Comparison of ENCODE assay signal across 28 cellular contexts in genomic region chr12:53472183-53472582, GRCh38. TPM values are rescaled to one million over a fixed set of nuclear protein-coding genes. Genes with fewer than 3 reads are reported as not detected.
DNase-seq lines count a peak whose midpoint lies in the region; ATAC-seq and TF ChIP-seq lines count a peak whose summit lies in the region.
"Had no signal": no experiment of that assay in that cellular context is flagged by ENCODE, and none has a peak within 500 bp of the region (broad histone marks: within the 10 kb centered on the region; RNA-seq: fewer than 3 reads in every experiment).

No MANE protein-coding gene starts in this region.

- peaks cover 93 to 99% of the 10 kb centered on the region in 2 experiments for H3K36me3 ChIP-seq in HEK293 (ENCODE audit: control insufficient read depth in 2 of 2, insufficient read depth in 1 of 2, low read length in 2 of 2)
- peaks cover 100% of the 10 kb centered on the region for H3K36me3 ChIP-seq in neutrophil

- no peak for TF ChIP-seq CTCF in HEK293 (tag by site-specific recombination; IDR thresholded peaks at IDR 0.05)
- TF ChIP-seq CTCF in neutrophil (IDR thresholded peaks at IDR 0.05), result no peak
- TF ChIP-seq CTCF in type B pancreatic cell (conservative IDR thresholded peaks at IDR 0.05), result no peak

- peak overlapping the region; percentile 26 for H3K27ac Mint-ChIP-seq in activated CD4-positive, alpha-beta memory T cell treated with anti-CD3 and anti-CD28 coated beads for 36 hours
- no peak overlapping the region for H3K27ac Mint-ChIP-seq in activated CD4-positive, alpha-beta memory T cell treated with anti-CD3 and anti-CD28 coated beads, Interleukin-2, amount 10 ng/mL, durations not matched to agents 7 days and 5 days
- H3K27ac Mint-ChIP-seq in activated naive CD8-positive, alpha-beta T cell treated with anti-CD3 and anti-CD28 coated beads, Interleukin-2, amount 50 U/mL, for 24 hours, result peak overlapping the region; percentile 21
- H3K27ac Mint-ChIP-seq in type B pancreatic cell, result no peak overlapping the region
- H3K27ac Mint-ChIP-seq: mesothelial cell of epicardium had no signal

- POLR2A ChIA-PET in activated CD4-positive, alpha-beta memory T cell treated with anti-CD3 and anti-CD28 coated beads for 36 hours (lab: Charles Lee), result interaction anchor here (1.5 to 7.7 kb wide), 2 partner anchors 12 to 18 kb away, joined by 6 to 53 read pairs; no protein-coding TSS in a partner anchor
- POLR2A ChIA-PET in activated CD4-positive, alpha-beta memory T cell treated with anti-CD3 and anti-CD28 coated beads, Interleukin-2, amount 10 ng/mL, durations not matched to agents 7 days and 5 days (lab: Charles Lee), result interaction anchor here (5.6 to 20.5 kb wide), 2 partner anchors 10 to 12 kb away, joined by 34 to 281 read pairs; no protein-coding TSS in a partner anchor
- POLR2A ChIA-PET in HEK293 (lab: Yijun Ruan, JAX), result interaction anchor here (0.6 to 1.6 kb wide), 6 partner anchors 10 to 31 kb away, joined by 3 to 11 read pairs (median 4); partner anchors contain the start of genes MAP3K12 and TARBP2

- H3K4me3 ChIP-seq in HEK293 (ENCODE audit: low read depth, low read length), result no peak overlapping the region
- H3K4me3 ChIP-seq in neutrophil (ENCODE audit: low read depth in 1 of 2, low read length in 1 of 2), result no peak overlapping the region
- H3K4me3 ChIP-seq: BLaER1, body of pancreas, esophagus muscularis mucosa, skin epidermis, testis had no signal

- H3K4me1 ChIP-seq in HEK293 (ENCODE audit: control insufficient read depth, insufficient read depth, low read length), result no peaks in the 10 kb centered on the region
- no peaks in the 10 kb centered on the region for H3K4me1 ChIP-seq in neutrophil (ENCODE audit: control insufficient read depth in 1 of 2, insufficient read depth in 1 of 2, low read depth in 1 of 2, low read length in 1 of 2)
- H3K4me1 ChIP-seq: BLaER1 had no signal

- H3K9me3 ChIP-seq in HEK293 (ENCODE audit: control insufficient read depth, insufficient read depth, low read depth, low read length), result no peaks in the 10 kb centered on the region
- H3K9me3 ChIP-seq in neutrophil, result no peaks in the 10 kb centered on the region
- H3K9me3 ChIP-seq: BLaER1, body of pancreas, esophagus muscularis mucosa, testis had no signal

- H3K4me1 Mint-ChIP-seq in activated CD4-positive, alpha-beta memory T cell treated with anti-CD3 and anti-CD28 coated beads for 36 hours (ENCODE audit: low read depth), result peaks cover 57% of the 10 kb centered on the region
- H3K4me1 Mint-ChIP-seq in activated CD4-positive, alpha-beta memory T cell treated with anti-CD3 and anti-CD28 coated beads, Interleukin-2, amount 10 ng/mL, durations not matched to agents 7 days and 5 days, result peaks cover 60% of the 10 kb centered on the region
- H3K4me1 Mint-ChIP-seq in activated naive CD8-positive, alpha-beta T cell treated with anti-CD3 and anti-CD28 coated beads, Interleukin-2, amount 50 U/mL, for 24 hours, result peaks cover 51% of the 10 kb centered on the region
- H3K4me1 Mint-ChIP-seq in type B pancreatic cell (ENCODE audit: unreplicated experiment), result peaks cover 13% of the 10 kb centered on the region

- intact Hi-C loops in activated CD4-positive, alpha-beta memory T cell treated with anti-CD3 and anti-CD28 coated beads for 36 hours (cut with micrococcal nuclease), result no loop called here

- ATAC-seq in activated naive CD8-positive, alpha-beta T cell treated with anti-CD3 and anti-CD28 coated beads, Interleukin-2, amount 50 U/mL, for 24 hours, result no peak
- ATAC-seq in GM21447 (IDR thresholded peaks at IDR 0.05; ENCODE audit: unreplicated experiment), result no peak
- ATAC-seq: body of pancreas, left ventricle myocardium superior, Right ventricle myocardium inferior had no signal

- H3K36me3 Mint-ChIP-seq in activated CD4-positive, alpha-beta memory T cell treated with anti-CD3 and anti-CD28 coated beads for 36 hours, result peaks cover 80% of the 10 kb centered on the region
- peaks cover 84% of the 10 kb centered on the region for H3K36me3 Mint-ChIP-seq in activated CD4-positive, alpha-beta memory T cell treated with anti-CD3 and anti-CD28 coated beads, Interleukin-2, amount 10 ng/mL, durations not matched to agents 7 days and 5 days (ENCODE audit: low read depth)
- H3K36me3 Mint-ChIP-seq in activated naive CD8-positive, alpha-beta T cell treated with anti-CD3 and anti-CD28 coated beads, Interleukin-2, amount 50 U/mL, for 24 hours (ENCODE audit: low read depth), result peaks cover 83% of the 10 kb centered on the region
- peaks cover 58% of the 10 kb centered on the region for H3K36me3 Mint-ChIP-seq in type B pancreatic cell

- CTCF ChIA-PET in activated CD4-positive, alpha-beta memory T cell treated with anti-CD3 and anti-CD28 coated beads for 36 hours (lab: Charles Lee), result interaction anchor here (1.3 kb wide), 1 partner anchor 10 kb away, joined by 4 read pairs; no protein-coding TSS in a partner anchor
- CTCF ChIA-PET in activated CD4-positive, alpha-beta memory T cell treated with anti-CD3 and anti-CD28 coated beads, Interleukin-2, amount 10 ng/mL, durations not matched to agents 7 days and 5 days (lab: Charles Lee), result interaction anchor here (1.1 to 7.1 kb wide), 3 partner anchors 10 to 127 kb away, joined by 3 to 54 read pairs (median 9); partner anchors contain the start of gene NPFF
- CTCF ChIA-PET in HEK293 (lab: Yijun Ruan, JAX), result interaction anchor here (0.6 to 1.0 kb wide), 3 partner anchors 9 to 17 kb away, joined by 3 read pairs; no protein-coding TSS in a partner anchor

- no peak for DNase-seq in activated CD4-positive, alpha-beta memory T cell treated with anti-CD3 and anti-CD28 coated beads for 36 hours
- no peak for DNase-seq in activated CD4-positive, alpha-beta memory T cell treated with anti-CD3 and anti-CD28 coated beads, Interleukin-2, amount 10 ng/mL, durations not matched to agents 7 days and 5 days
- DNase-seq in activated naive CD8-positive, alpha-beta T cell treated with anti-CD3 and anti-CD28 coated beads, Interleukin-2, amount 50 U/mL, for 24 hours, result no peak
- DNase-seq in type B pancreatic cell (ENCODE audit: extremely low spot score, unreplicated experiment) (no peak), mucosa of gallbladder (ENCODE audit: low spot score) (no peak)
- DNase-seq: activated CD4-positive, alpha-beta T cell treated with anti-CD3 and anti-CD28 coated beads, Interleukin-2, amount 50 U/mL, for 4 hours; body of pancreas; effector CD8-positive, alpha-beta T cell; hippocampal formation; left ventricle myocardium superior; NCI-H1092 treated with DMSO at 0.1 percent for 48 hours; NCI-H2029 treated with DMSO at 0.1 percent for 48 hours; NCI-H345; OCI-M1; stimulated activated CD4-positive, alpha-beta T cell treated with anti-CD3 and anti-CD28 coated beads, Interleukin-2, amount 100 ng/mL, for 24 hours; stimulated activated naive CD4-positive, alpha-beta T cell; T-helper 1 cell; testis had no signal

- H3K27me3 ChIP-seq in neutrophil, result no peaks in the 10 kb centered on the region
- H3K27me3 ChIP-seq: BLaER1, body of pancreas, esophagus muscularis mucosa, testis had no signal

- no peaks in the 10 kb centered on the region for H3K9me3 Mint-ChIP-seq in activated CD4-positive, alpha-beta memory T cell treated with anti-CD3 and anti-CD28 coated beads for 36 hours
- H3K9me3 Mint-ChIP-seq in activated CD4-positive, alpha-beta memory T cell treated with anti-CD3 and anti-CD28 coated beads, Interleukin-2, amount 10 ng/mL, durations not matched to agents 7 days and 5 days, result no peaks in the 10 kb centered on the region
- no peaks in the 10 kb centered on the region for H3K9me3 Mint-ChIP-seq in activated naive CD8-positive, alpha-beta T cell treated with anti-CD3 and anti-CD28 coated beads, Interleukin-2, amount 50 U/mL, for 24 hours
- no peaks in the 10 kb centered on the region for H3K9me3 Mint-ChIP-seq in type B pancreatic cell
- H3K9me3 Mint-ChIP-seq: mesothelial cell of epicardium had no signal

- no peak overlapping the region for H3K27ac ChIP-seq in HEK293 (ENCODE audit: extremely low read depth, low read depth, low read length)
- H3K27ac ChIP-seq in neutrophil, result peak overlapping the region; percentile 11
- H3K27ac ChIP-seq: BLaER1, body of pancreas, skin epidermis had no signal

- no peaks in the 10 kb centered on the region for H3K27me3 Mint-ChIP-seq in activated CD4-positive, alpha-beta memory T cell treated with anti-CD3 and anti-CD28 coated beads for 36 hours
- no peaks in the 10 kb centered on the region for H3K27me3 Mint-ChIP-seq in activated CD4-positive, alpha-beta memory T cell treated with anti-CD3 and anti-CD28 coated beads, Interleukin-2, amount 10 ng/mL, durations not matched to agents 7 days and 5 days
- no peaks in the 10 kb centered on the region for H3K27me3 Mint-ChIP-seq in activated naive CD8-positive, alpha-beta T cell treated with anti-CD3 and anti-CD28 coated beads, Interleukin-2, amount 50 U/mL, for 24 hours
- H3K27me3 Mint-ChIP-seq in type B pancreatic cell, result no peaks in the 10 kb centered on the region

- no peak overlapping the region for H3K4me3 Mint-ChIP-seq in activated CD4-positive, alpha-beta memory T cell treated with anti-CD3 and anti-CD28 coated beads for 36 hours
- H3K4me3 Mint-ChIP-seq in activated CD4-positive, alpha-beta memory T cell treated with anti-CD3 and anti-CD28 coated beads, Interleukin-2, amount 10 ng/mL, durations not matched to agents 7 days and 5 days, result no peak overlapping the region
- H3K4me3 Mint-ChIP-seq in activated naive CD8-positive, alpha-beta T cell treated with anti-CD3 and anti-CD28 coated beads, Interleukin-2, amount 50 U/mL, for 24 hours, result no peak overlapping the region
- no peak overlapping the region for H3K4me3 Mint-ChIP-seq in type B pancreatic cell
- H3K4me3 Mint-ChIP-seq: mesothelial cell of epicardium had no signal

RNA-seq across cellular contexts. Expression of gene PCBP2, which starts 20.3 kb away (rescaled TPM):
- 100 to 1,000 TPM; 897 to 926 TPM for total RNA-seq in activated CD4-positive, alpha-beta memory T cell treated with anti-CD3 and anti-CD28 coated beads for 36 hours
- 100 to 1,000 TPM; 738 to 756 TPM for total RNA-seq in activated CD4-positive, alpha-beta memory T cell treated with anti-CD3 and anti-CD28 coated beads, Interleukin-2, amount 10 ng/mL, durations not matched to agents 7 days and 5 days
- total RNA-seq in type B pancreatic cell (ENCODE audit: low replicate concordance) (825 and 1,222 TPM in 2 replicates), mucosa of gallbladder (713 TPM)

RNA-seq across cellular contexts. Expression of gene MAP3K12, which starts 27.1 kb away (rescaled TPM):
- total RNA-seq in activated CD4-positive, alpha-beta memory T cell treated with anti-CD3 and anti-CD28 coated beads for 36 hours, result 10 to 100 TPM; 13.0 to 14.7 TPM
- total RNA-seq in activated CD4-positive, alpha-beta memory T cell treated with anti-CD3 and anti-CD28 coated beads, Interleukin-2, amount 10 ng/mL, durations not matched to agents 7 days and 5 days, result 10 to 100 TPM; 24.8 to 25.7 TPM
- total RNA-seq in type B pancreatic cell (ENCODE audit: low replicate concordance) (10.6 and 31.6 TPM in 2 replicates), mucosa of gallbladder (29.2 TPM)

RNA-seq across cellular contexts. Expression of gene TARBP2, which starts 28.9 kb away (rescaled TPM):
- 10 to 100 TPM; 27.5 to 29.7 TPM for total RNA-seq in activated CD4-positive, alpha-beta memory T cell treated with anti-CD3 and anti-CD28 coated beads for 36 hours
- total RNA-seq in activated CD4-positive, alpha-beta memory T cell treated with anti-CD3 and anti-CD28 coated beads, Interleukin-2, amount 10 ng/mL, durations not matched to agents 7 days and 5 days, result 10 to 100 TPM; 24.5 to 28.0 TPM
- total RNA-seq in type B pancreatic cell (ENCODE audit: low replicate concordance), result 46.4 and 52.3 TPM in 2 replicates
- 33.3 TPM for total RNA-seq in mucosa of gallbladder

RNA-seq across cellular contexts. Expression of gene PRR13, which starts 30.6 kb away (rescaled TPM):
- 100 to 1,000 TPM; 218 to 221 TPM for total RNA-seq in activated CD4-positive, alpha-beta memory T cell treated with anti-CD3 and anti-CD28 coated beads for 36 hours
- 100 to 1,000 TPM; 242 to 246 TPM for total RNA-seq in activated CD4-positive, alpha-beta memory T cell treated with anti-CD3 and anti-CD28 coated beads, Interleukin-2, amount 10 ng/mL, durations not matched to agents 7 days and 5 days
- total RNA-seq in type B pancreatic cell (ENCODE audit: low replicate concordance), result 88.1 and 142 TPM in 2 replicates
- total RNA-seq in mucosa of gallbladder, result 326 TPM

RNA-seq across cellular contexts. Expression of gene NPFF, which starts 35.1 kb away (rescaled TPM):
- under 1 TPM in 1 of 2 experiments, not detected in 1; 0.58 TPM for total RNA-seq in activated CD4-positive, alpha-beta memory T cell treated with anti-CD3 and anti-CD28 coated beads for 36 hours
- not detected for total RNA-seq in activated CD4-positive, alpha-beta memory T cell treated with anti-CD3 and anti-CD28 coated beads, Interleukin-2, amount 10 ng/mL, durations not matched to agents 7 days and 5 days
- total RNA-seq in type B pancreatic cell (ENCODE audit: low replicate concordance), result not detected in 2 replicates
- total RNA-seq in mucosa of gallbladder, result not detected
- total RNA-seq: body of pancreas, esophagus muscularis mucosa, frontal cortex, left ventricle myocardium superior, mesothelial cell of epicardium, pulmonary artery endothelial cell, Right ventricle myocardium inferior had no signal

Comparison
In these comparisons a context has a peak if more than half of its experiments do, and no peak if none do; other contexts are left out.
1. H3K27ac Mint-ChIP-seq: peak in activated CD4-positive, alpha-beta memory T cell treated with anti-CD3 and anti-CD28 coated beads for 36 hours (single experiment) and activated naive CD8-positive, alpha-beta T cell treated with anti-CD3 and anti-CD28 coated beads, Interleukin-2, amount 50 U/mL, for 24 hours (single experiment); none in activated CD4-positive, alpha-beta memory T cell treated with anti-CD3 and anti-CD28 coated beads, Interleukin-2, amount 10 ng/mL, durations not matched to agents 7 days and 5 days (single experiment) and type B pancreatic cell (single experiment).